29 cellular contexts compared by ENCODE assay signal in genomic region chr3:48118322-48118721, GRCh38.
A peak's percentile ranks its signal among the peaks of the same experiment; 100 is the strongest.
DNase-seq lines count a peak whose midpoint lies in the region; TF ChIP-seq lines count a peak whose summit lies in the region.
"Had no signal": no experiment of that assay in that cellular context is flagged by ENCODE, and none has a peak within 500 bp of the region (broad histone marks: within the 10 kb centered on the region; RNA-seq: fewer than 3 reads in every experiment).

No MANE protein-coding gene starts in this region.

- no peak for TF ChIP-seq CTCF in GM12865 (IDR thresholded peaks at IDR 0.05; ENCODE audit: insufficient read depth, low read depth, low read length, missing control alignments)
- TF ChIP-seq CTCF in HEK293 (tag by site-specific recombination; IDR thresholded peaks at IDR 0.05), result no peak
- TF ChIP-seq CTCF in endodermal cell (conservative IDR thresholded peaks at IDR 0.05), result no peak
- no peak for TF ChIP-seq CTCF in spleen (IDR thresholded peaks at IDR 0.05 in 8 of 11, conservative IDR thresholded peaks at IDR 0.05 in 3 of 11)

- H3K27me3 ChIP-seq in endodermal cell (ENCODE audit: control insufficient read depth, insufficient read depth, low read length, poor library complexity, severe bottlenecking), result no peaks in the 10 kb centered on the region
- H3K27me3 ChIP-seq in spleen (replicated peaks in 1 of 7), result no peaks in the 10 kb centered on the region
- H3K27me3 ChIP-seq: upper lobe of right lung had no signal

- H3K9me3 ChIP-seq in HEK293 (ENCODE audit: control insufficient read depth, insufficient read depth, low read depth, low read length) (no peaks in the 10 kb centered on the region), endodermal cell (ENCODE audit: control insufficient read depth, low read length) (no peaks in the 10 kb centered on the region), spleen (no peaks in the 10 kb centered on the region)
- H3K9me3 ChIP-seq: Caco-2, upper lobe of right lung had no signal

- intact Hi-C loops in spleen (cut with DNase I; ENCODE audit: low total_unique reads), result no loop called here

- no peak overlapping the region for H3K27ac ChIP-seq in HEK293 (ENCODE audit: extremely low read depth, low read depth, low read length)
- peak overlapping the region; percentile 45 for H3K27ac ChIP-seq in endodermal cell (ENCODE audit: low read depth, low read length)
- peak overlapping the region in 7 of 8 donors; percentile 63 to 86 (median 71) for H3K27ac ChIP-seq in spleen
- no peak overlapping the region for H3K27ac ChIP-seq in caudate nucleus (ENCODE audit: low read depth, low read length)
- H3K27ac ChIP-seq: HL-60, WERI-Rb-1 had no signal

- H3K36me3 Mint-ChIP-seq in endodermal cell (ENCODE audit: low read depth), result no peaks in the 10 kb centered on the region
- H3K36me3 Mint-ChIP-seq: activated naive CD8-positive, alpha-beta T cell treated with anti-CD3 and anti-CD28 coated beads, Interleukin-2, amount 10 ng/mL, durations not matched to agents 7 days and 5 days; CD14-positive monocyte; stimulated activated naive B cell treated with anti-CD40 and anti-IgM and Interleukin-4, amounts not matched to agents 10 μg/mL and 1 μg/mL and 100 μg/mL, for 72 hours had no signal

- no peak for TF ChIP-seq POLR2A in spleen (IDR thresholded peaks at IDR 0.05)

- H3K4me3 Mint-ChIP-seq in endodermal cell, result no peak overlapping the region
- H3K4me3 Mint-ChIP-seq: activated naive CD8-positive, alpha-beta T cell treated with anti-CD3 and anti-CD28 coated beads, Interleukin-2, amount 10 ng/mL, durations not matched to agents 7 days and 5 days; activated T-cell treated with anti-CD3 and anti-CD28 coated beads, Interleukin-2, amount 50 U/mL, for 24 hours; CD14-positive monocyte; stimulated activated naive B cell treated with anti-CD40 and anti-IgM and Interleukin-4, amounts not matched to agents 10 μg/mL and 1 μg/mL and 100 μg/mL, for 72 hours had no signal

- 48 to 55% methylated on average over 2 to 7 of the region's 7 CpGs for WGBS in endodermal cell (ENCODE audit: insufficient coverage in 1 of 2, insufficient read length in 1 of 2), 2 experiments
- 64 to 83% (median 71%) methylated on average over 7 of the region's 7 CpGs for WGBS in spleen, 5 donors

- H3K4me3 ChIP-seq in GM12865 (ENCODE audit: low read depth, low read length) (no peak overlapping the region), HEK293 (ENCODE audit: low read depth, low read length) (no peak overlapping the region), endodermal cell (ENCODE audit: low read length) (no peak overlapping the region), spleen (no peak overlapping the region)
- H3K4me3 ChIP-seq: upper lobe of right lung had no signal

- H3K4me1 ChIP-seq in HEK293 (ENCODE audit: control insufficient read depth, insufficient read depth, low read length) (no peaks in the 10 kb centered on the region), endodermal cell (ENCODE audit: control insufficient read depth, insufficient read depth, low read length) (no peaks in the 10 kb centered on the region), spleen (peaks cover under 1 to 34% (median 15%) of the 10 kb centered on the region in 6 donors)
- H3K4me1 ChIP-seq: Caco-2 had no signal

- POLR2A ChIA-PET in HEK293 (lab: Yijun Ruan, JAX), result interaction anchor here (0.7 kb wide), 1 partner anchor 256 kb away, joined by 3 read pairs; no protein-coding TSS in a partner anchor

- peaks cover 10% of the 10 kb centered on the region for H3K27me3 Mint-ChIP-seq in endodermal cell (ENCODE audit: insufficient read depth)
- H3K27me3 Mint-ChIP-seq: activated T-cell treated with anti-CD3 and anti-CD28 coated beads, Interleukin-2, amount 50 U/mL, for 24 hours; stimulated activated naive B cell treated with anti-CD40 and anti-IgM and Interleukin-4, amounts not matched to agents 10 μg/mL and 1 μg/mL and 100 μg/mL, for 72 hours had no signal

- peaks cover 27% of the 10 kb centered on the region for H3K4me1 Mint-ChIP-seq in endodermal cell

- no peaks in the 10 kb centered on the region for H3K9me3 Mint-ChIP-seq in endodermal cell
- H3K9me3 Mint-ChIP-seq: activated naive CD8-positive, alpha-beta T cell treated with anti-CD3 and anti-CD28 coated beads, Interleukin-2, amount 10 ng/mL, durations not matched to agents 7 days and 5 days; activated T-cell treated with anti-CD3 and anti-CD28 coated beads, Interleukin-2, amount 50 U/mL, for 24 hours; CD14-positive monocyte; stimulated activated naive B cell treated with anti-CD40 and anti-IgM and Interleukin-4, amounts not matched to agents 10 μg/mL and 1 μg/mL and 100 μg/mL, for 72 hours had no signal

- CTCF ChIA-PET in HEK293 (lab: Yijun Ruan, JAX), result no interaction called here

- H3K27ac Mint-ChIP-seq in endodermal cell, result peak overlapping the region; percentile 69
- H3K27ac Mint-ChIP-seq: activated naive CD8-positive, alpha-beta T cell treated with anti-CD3 and anti-CD28 coated beads, Interleukin-2, amount 10 ng/mL, durations not matched to agents 7 days and 5 days; activated T-cell treated with anti-CD3 and anti-CD28 coated beads, Interleukin-2, amount 50 U/mL, for 24 hours; CD14-positive monocyte; stimulated activated naive B cell treated with anti-CD40 and anti-IgM and Interleukin-4, amounts not matched to agents 10 μg/mL and 1 μg/mL and 100 μg/mL, for 72 hours had no signal

- peak overlapping the region; percentile 44 for H3K9ac ChIP-seq in endodermal cell (ENCODE audit: extremely low read depth, low read length, poor library complexity, severe bottlenecking)

- DNase-seq in GM12865 (ENCODE audit: low read depth), result peak; percentile 26
- peak; percentile 77 for DNase-seq in endodermal cell
- peak; percentile 73 for DNase-seq in spleen
- DNase-seq in HuH-7 (ENCODE audit: low spot score), result no peak
- no peak for DNase-seq in NCI-H526 (lab: John Stamatoyannopoulos, UW)
- DNase-seq in caudate nucleus (lab: John Stamatoyannopoulos, UW), result no peak
- no peak for DNase-seq in dedifferentiated amniotic fluid mesenchymal stem cell (ENCODE audit: extremely low spot score)
- DNase-seq: activated CD4-positive, alpha-beta T cell treated with anti-CD3 and anti-CD28 coated beads for 48 hours; activated gamma-delta T cell treated with Interleukin-2 at 50 U/mL for 16 hours; activated naive CD8-positive, alpha-beta T cell treated with anti-CD3 and anti-CD28 coated beads, Interleukin-2, amount 10 ng/mL, durations not matched to agents 7 days and 5 days; activated T-cell treated with anti-CD3 and anti-CD28 coated beads, Interleukin-2, amount 50 U/mL, for 24 hours; aorta; Caco-2; effector memory CD4-positive, alpha-beta T cell; erythroblast; glutamatergic neuron; Karpas-422; NCI-H1436; NCI-H2081 treated with DMSO at 0.1 percent for 48 hours; NCI-H748 treated with DMSO at 0.1 percent for 48 hours; SIG-M5; stimulated activated CD4-positive, alpha-beta T cell treated with anti-CD3 and anti-CD28 coated beads, Interleukin-4, amount 100 ng/mL, for 4 hours; stimulated activated naive B cell treated with anti-CD40 and anti-IgM and Interleukin-4, amounts not matched to agents 10 μg/mL and 1 μg/mL and 100 μg/mL, for 72 hours; SW 1271; upper lobe of right lung; WERI-Rb-1 had no signal

- H3K36me3 ChIP-seq in HEK293 (ENCODE audit: control insufficient read depth in 2 of 2, insufficient read depth in 1 of 2, low read length in 2 of 2) (no peaks in the 10 kb centered on the region), endodermal cell (ENCODE audit: control insufficient read depth, insufficient read depth, low read length) (no peaks in the 10 kb centered on the region), spleen (no peaks in the 10 kb centered on the region)
- H3K36me3 ChIP-seq: upper lobe of right lung, WERI-Rb-1 had no signal

TF ChIP-seq in HEK293, 187 proteins besides CTCF, POLR2A, EP300 and RAD21:
- TF ChIP-seq GLIS1 (tag by site-specific recombination; IDR thresholded peaks at IDR 0.05) (0 out of 2 replicates have a peak, but pooled peaks have one; percentile 16), KLF9 (tag by site-specific recombination; IDR thresholded peaks at IDR 0.05; ENCODE audit: low read depth) (no peak)

Comparison
In these comparisons a context has a peak if more than half of its experiments do, and no peak if none do; other contexts are left out.
1. DNase-seq: peak in GM12865 (single experiment), endodermal cell (single experiment) and spleen (single experiment); none in HuH-7 (single experiment), NCI-H526 (0 of 2), caudate nucleus (0 of 61) and dedifferentiated amniotic fluid mesenchymal stem cell (single experiment).
2. H3K27ac ChIP-seq: peak in endodermal cell (single experiment) and spleen (7 of 8); none in HEK293 (single experiment) and caudate nucleus (single experiment).